ENCODE assay signal across 34 cellular contexts in genomic region chr6:24296944-24297343, GRCh38.
"Had no signal": no experiment of that assay in that cellular context is flagged by ENCODE, and none has a peak within 500 bp of the region (broad histone marks: within the 10 kb centered on the region; RNA-seq: fewer than 3 reads in every experiment).

No MANE protein-coding gene starts in this region.

- DNase-seq: Karpas-422, Kasumi-1, MG63, MM.1S, MV-4-11, NCI-H1048, NCI-H1092, NCI-H1092 treated with DMSO at 0.1 percent for 48 hours, NCI-H1105, NCI-H1105 treated with DMSO at 0.1 percent for 48 hours, NCI-H1417, NCI-H1417 treated with DMSO at 0.1 percent for 48 hours, NCI-H1436, NCI-H1436 treated with DMSO at 0.1 percent for 48 hours, NCI-H146, NCI-H1694, NCI-H1694 treated with DMSO at 0.1 percent for 48 hours, NCI-H187, NCI-H187 treated with DMSO at 0.1 percent for 48 hours, NCI-H1930, NCI-H2029, NCI-H2029 treated with DMSO at 0.1 percent for 48 hours, NCI-H2081, NCI-H2081 treated with DMSO at 0.1 percent for 48 hours, NCI-H2171, NCI-H2171 treated with DMSO at 0.1 percent for 48 hours, NCI-H2227 treated with DMSO at 0.1 percent for 48 hours, NCI-H226, NCI-H345, NCI-H446, NCI-H446 treated with DMSO at 0.1 percent for 48 hours, NCI-H510A, NCI-H510A treated with DMSO at 0.1 percent for 48 hours, NCI-H524 had no signal

- H3K4me3 ChIP-seq: MG63 had no signal

- H3K36me3 ChIP-seq: MG63 had no signal

- H3K27me3 ChIP-seq: MG63 had no signal

- H3K9me3 ChIP-seq: MG63 had no signal
